7 cellular contexts compared by ENCODE assay signal in the genomic region with DNA sequence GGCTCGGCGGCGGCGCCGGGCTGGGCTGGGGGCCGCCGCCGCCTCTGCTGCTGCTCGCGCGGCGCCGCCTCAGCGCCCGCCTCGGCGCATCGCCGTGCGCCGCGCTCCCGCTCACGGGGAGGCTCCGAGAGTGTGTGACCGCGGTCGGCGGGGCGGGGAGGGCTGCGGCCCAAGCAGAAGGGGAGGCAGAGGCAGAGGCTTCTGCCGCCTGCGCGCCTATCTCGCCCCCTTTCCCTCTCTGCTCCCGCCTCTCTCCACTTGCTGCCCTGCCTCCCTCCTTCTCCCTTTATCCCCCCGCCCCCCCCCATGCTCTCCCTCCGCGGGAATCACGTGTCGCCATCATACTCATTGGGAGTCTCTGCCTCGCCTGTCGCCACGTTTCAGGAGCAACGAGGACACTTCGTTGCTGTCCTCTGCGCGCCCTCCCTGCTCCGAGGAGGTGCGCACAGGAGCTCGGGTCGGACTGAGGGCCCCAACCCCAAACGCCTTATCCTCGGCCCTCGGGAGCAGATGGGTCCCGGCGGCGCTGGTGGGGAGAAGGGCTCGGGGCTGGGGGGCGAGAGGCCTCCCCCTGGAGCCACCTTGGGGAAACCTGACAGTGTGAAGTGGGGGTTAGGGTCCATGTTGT. TPM values are rescaled to one million over a fixed set of nuclear protein-coding genes. Genes with fewer than 3 reads are reported as not detected.
DNase-seq lines count a peak whose midpoint lies in the region; ATAC-seq, FAIRE-seq and TF ChIP-seq lines count a peak whose summit lies in the region.

A gene with protein sequence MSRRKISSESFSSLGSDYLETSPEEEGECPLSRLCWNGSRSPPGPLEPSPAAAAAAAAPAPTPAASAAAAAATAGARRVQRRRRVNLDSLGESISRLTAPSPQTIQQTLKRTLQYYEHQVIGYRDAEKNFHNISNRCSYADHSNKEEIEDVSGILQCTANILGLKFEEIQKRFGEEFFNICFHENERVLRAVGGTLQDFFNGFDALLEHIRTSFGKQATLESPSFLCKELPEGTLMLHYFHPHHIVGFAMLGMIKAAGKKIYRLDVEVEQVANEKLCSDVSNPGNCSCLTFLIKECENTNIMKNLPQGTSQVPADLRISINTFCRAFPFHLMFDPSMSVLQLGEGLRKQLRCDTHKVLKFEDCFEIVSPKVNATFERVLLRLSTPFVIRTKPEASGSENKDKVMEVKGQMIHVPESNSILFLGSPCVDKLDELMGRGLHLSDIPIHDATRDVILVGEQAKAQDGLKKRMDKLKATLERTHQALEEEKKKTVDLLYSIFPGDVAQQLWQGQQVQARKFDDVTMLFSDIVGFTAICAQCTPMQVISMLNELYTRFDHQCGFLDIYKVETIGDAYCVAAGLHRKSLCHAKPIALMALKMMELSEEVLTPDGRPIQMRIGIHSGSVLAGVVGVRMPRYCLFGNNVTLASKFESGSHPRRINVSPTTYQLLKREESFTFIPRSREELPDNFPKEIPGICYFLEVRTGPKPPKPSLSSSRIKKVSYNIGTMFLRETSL (minus strand): TSS at position 203 of the 628 bp plus-strand sequence. CDS start 421 bp downstream, outside the sequence.

- no peaks in the 10 kb centered on the region for H3K9me3 ChIP-seq in HepG2 (ENCODE audit: low read length)
- H3K9me3 ChIP-seq in testis: no peaks in the 10 kb centered on the region

- no peak within 1 kb of the TSS for H3K27ac ChIP-seq in GM23338 (ENCODE audit: low read depth)
- H3K27ac ChIP-seq in caudate nucleus (ENCODE audit: low read depth, low read length): peak within 1 kb of the TSS; percentile 78
- no peak within 1 kb of the TSS for H3K27ac ChIP-seq in HepG2 (ENCODE audit: extremely low read length, insufficient read depth, low read length)
- peak within 1 kb of the TSS; percentile 70 to 85 for H3K27ac ChIP-seq in testis

- peaks cover 26% of the 10 kb centered on the region for H3K27me3 Mint-ChIP-seq in GM23338 (ENCODE audit: insufficient read depth, low read depth, poor library complexity)

- peak within 1 kb of the TSS; percentile 81 for H3K4me3 Mint-ChIP-seq in GM23338

- intact Hi-C loops in HepG2 (cut with micrococcal nuclease; ENCODE audit: unreplicated experiment): loop anchor here (5.0 kb wide), 1 partner anchor 711 kb away; no protein-coding TSS in a partner anchor
- intact Hi-C loops in testis (cut with DNase I; ENCODE audit: low total_unique reads): no loop called here

- H3K4me1 ChIP-seq in GM23338 (ENCODE audit: insufficient read depth): no peaks in the 10 kb centered on the region; the same call in 1 of the 2 replicates
- H3K4me1 ChIP-seq in HepG2 (ENCODE audit: insufficient read depth, low read length): peaks cover 13% of the 10 kb centered on the region
- H3K4me1 ChIP-seq in testis: no peaks in the 10 kb centered on the region

- peak within 1 kb of the TSS; percentile 90 for H3K4me2 ChIP-seq in GM23338
- peak within 1 kb of the TSS; percentile 80 for H3K4me2 ChIP-seq in HepG2 (ENCODE audit: low read depth, low read length)

- H3K9me2 ChIP-seq in GM23338 (ENCODE audit: insufficient read depth): no peaks in the 10 kb centered on the region

- H3K4me3 ChIP-seq in GM23338: peak within 1 kb of the TSS; percentile 70
- peak within 1 kb of the TSS; percentile 54 to 73 (median 60); a peak in 4 of 6 replicates for H3K4me3 ChIP-seq in HepG2 (replicated peaks in 1 of 3; ENCODE audit: insufficient read depth in 1 of 3, low read depth in 2 of 3, low read length in 3 of 3)
- H3K4me3 ChIP-seq in testis: peak within 1 kb of the TSS; percentile 65 to 75

- no peak for FAIRE-seq in HepG2 (lab: Jason Lieb, UNC)

- H2AFZ ChIP-seq in GM23338 (peak within 1 kb of the TSS; percentile 98), HepG2 (ENCODE audit: low read length) (no peak within 1 kb of the TSS)

- peak; percentile 53 for DNase-seq in GM13976 (ENCODE audit: low spot score)
- DNase-seq in GM23338 (ENCODE audit: low spot score): peak; percentile 53
- DNase-seq in NCI-H1105 treated with DMSO at 0.1 percent for 48 hours (lab: John Stamatoyannopoulos, UW): peak; percentile 56
- DNase-seq in caudate nucleus (lab: John Stamatoyannopoulos, UW): peak in 51 of 61 donors; percentile 16 to 83 (median 62)
- no peak for DNase-seq in HepG2 (ENCODE audit: low spot score)
- DNase-seq in testis: peak; percentile 44
- DNase-seq in NCI-H1436 treated with DMSO at 0.1 percent for 48 hours (lab: John Stamatoyannopoulos, UW): no peak

- TF ChIP-seq EP300 in HepG2 (IDR thresholded peaks at IDR 0.05; ENCODE audit: low read depth in 2 of 2, low read length in 2 of 2): no peak
- no peak for TF ChIP-seq EP300 in HepG2 (CRISPR knock-in tag; IDR thresholded peaks at IDR 0.05; ENCODE audit: borderline replicate concordance)

- CTCF ChIA-PET in HepG2 (lab: Yijun Ruan, JAX; ENCODE audit: low intra/inter-chr PET ratio, low total read pairs): no interaction called here

- peaks cover 20% of the 10 kb centered on the region for H3K4me1 Mint-ChIP-seq in GM23338

- H3K27me3 ChIP-seq in GM23338 (ENCODE audit: insufficient read depth): peaks cover 44% of the 10 kb centered on the region
- peaks cover 4 to 22% of the 10 kb centered on the region in 2 experiments; a peak in 4 of 5 replicates for H3K27me3 ChIP-seq in HepG2 (ENCODE audit: control insufficient read depth in 1 of 2, insufficient read depth in 2 of 2, low read length in 2 of 2)
- no peaks in the 10 kb centered on the region for H3K27me3 ChIP-seq in testis

- no peak within 1 kb of the TSS for H3K9ac ChIP-seq in HepG2 (ENCODE audit: insufficient read depth, low read depth, low read length)

- H4K20me1 ChIP-seq in GM23338 (replicated peaks; ENCODE audit: insufficient read depth): peaks cover 5% of the 10 kb centered on the region
- H4K20me1 ChIP-seq in HepG2 (ENCODE audit: insufficient read depth, low read length): no peaks in the 10 kb centered on the region; the same call in 1 of the 2 replicates

- POLR2A ChIA-PET in HepG2 (lab: Yijun Ruan, JAX): no interaction called here

- H3K79me2 ChIP-seq in GM23338 (replicated peaks; ENCODE audit: insufficient read depth): no peaks in the 10 kb centered on the region
- H3K79me2 ChIP-seq in HepG2 (ENCODE audit: insufficient read depth, low read length): no peaks in the 10 kb centered on the region

- TF ChIP-seq CTCF in GM13976 (IDR thresholded peaks at IDR 0.05; ENCODE audit: borderline replicate concordance, control extremely low read depth, extremely low read depth, insufficient read depth, missing control alignments) (no peak), GM23338 (conservative IDR thresholded peaks at IDR 0.05; ENCODE audit: low read depth in 2 of 2) (no peak), HepG2 (CRISPR knock-in tag; IDR thresholded peaks at IDR 0.05) (no peak), testis (IDR thresholded peaks at IDR 0.05) (no peak)

- in situ Hi-C loops in GM13976 (cut with MboI; ENCODE audit: low sequenced_read_pairs, unreplicated experiment): loop anchor here (25.0 kb wide), 1 partner anchor 281 kb away; no protein-coding TSS in a partner anchor
- in situ Hi-C loops in HepG2 (cut with HindIII; ENCODE audit: extremely low pct_ligation_motif_present, low pct_unique_long_range_greater_than_20kb): no loop called here

- BruUV-seq in HepG2 (replicated peaks; lab: Mats Ljungman, UMichigan): no TSS peak

- H3K36me3 Mint-ChIP-seq in GM23338 (ENCODE audit: low read depth): no peaks in the 10 kb centered on the region; the same call in 2 of the 3 replicates

- H3K9me3 Mint-ChIP-seq in GM23338: no peaks in the 10 kb centered on the region

- ATAC-seq in GM23338 (peak; percentile 38), HepG2 (peak; percentile 45)

- no peaks in the 10 kb centered on the region for H3F3A ChIP-seq in GM23338 (replicated peaks; ENCODE audit: low read depth)

- WGBS in HepG2 (ENCODE audit: low lambda C conversion rate): 2% methylated on average over 18 of the region's 60 CpGs
- 0 to 1% methylated on average over 21 to 50 of the region's 60 CpGs for WGBS in testis, 2 donors

- H3K27ac Mint-ChIP-seq in GM23338: no peak within 1 kb of the TSS

- no peak for TF ChIP-seq RAD21 in HepG2 (CRISPR knock-in tag; IDR thresholded peaks at IDR 0.05)

- H3K36me3 ChIP-seq in GM23338 (ENCODE audit: insufficient read depth) (no peaks in the 10 kb centered on the region), HepG2 (replicated peaks in 1 of 2; ENCODE audit: control insufficient read depth in 1 of 2, insufficient read depth in 2 of 2, low read length in 2 of 2) (no peaks in the 10 kb centered on the region), testis (ENCODE audit: low read depth, missing control alignments) (no peaks in the 10 kb centered on the region)

- TF ChIP-seq POLR2A in HepG2 (IDR thresholded peaks at IDR 0.05; ENCODE audit: insufficient read depth in 1 of 2, low read depth in 2 of 2, low read length in 2 of 2) (no peak), testis (IDR thresholded peaks at IDR 0.05) (no peak)

RNA-seq across cellular contexts. Expression of the gene that starts here (rescaled TPM):
- 0.93 and 1.4 TPM in 2 replicates for total RNA-seq in GM23338 (2014; rRNA removed; shearing (Covaris generic))
- polyA plus RNA-seq in GM23338 (2016; fragmentation: Nextera tagmentation; extraction: Ambion mirVana): 0.17 and 0.36 TPM in 2 replicates
- 0.07 TPM in 1 of 2 replicates, not detected in the other for total RNA-seq in HepG2 (2016; rRNA removed; fragmentation: Illumina TruSeq; extraction: Trizol)
- total RNA-seq in HepG2 (2016; cell fraction: cytosol; rRNA removed; fragmentation: Illumina TruSeq; extraction: Trizol; ENCODE audit: low read depth): 0.09 TPM in 1 of 2 replicates, not detected in the other
- total RNA-seq in HepG2 (2016; cell fraction: insoluble cytoplasmic fraction; rRNA removed; fragmentation: Illumina TruSeq; extraction: Trizol): 0.04 TPM in 1 of 2 replicates, not detected in the other
- total RNA-seq in HepG2 (2016; cell fraction: membrane; rRNA removed; fragmentation: Illumina TruSeq; extraction: Trizol): 0.03 and 0.06 TPM in 2 replicates
- total RNA-seq in HepG2 (2016; cell fraction: nucleus; rRNA removed; fragmentation: Illumina TruSeq; extraction: Trizol): 0.03 and 0.09 TPM in 2 replicates
- polyA plus RNA-seq in HepG2 (2011; rRNA removed): 0.01 TPM in 2 replicates
- polyA plus RNA-seq in HepG2 (2011; cell fraction: cytosol; rRNA removed): under 0.01 TPM in 1 of 2 replicates, not detected in the other
- 0.03 TPM in 1 of 2 replicates, not detected in the other for polyA plus RNA-seq in HepG2 (2011; cell fraction: nucleus; rRNA removed)
- polyA plus RNA-seq in HepG2 (2012): 0.01 TPM in 1 of 2 replicates, not detected in the other
- not detected in 2 replicates for polyA plus RNA-seq in HepG2 (2016; cell fraction: cytosol; fragmentation: Illumina TruSeq; extraction: Trizol; ENCODE audit: low read depth)
- 0.01 and 0.05 TPM in 2 replicates for polyA plus RNA-seq in HepG2 (2016; cell fraction: insoluble cytoplasmic fraction; fragmentation: Illumina TruSeq; extraction: Trizol; ENCODE audit: low read depth)
- polyA plus RNA-seq in HepG2 (2016; cell fraction: membrane; fragmentation: Illumina TruSeq; extraction: Trizol; ENCODE audit: low read depth): not detected in 2 replicates
- 0.03 and 0.07 TPM in 2 replicates for polyA plus RNA-seq in HepG2 (2016; cell fraction: nucleus; fragmentation: Illumina TruSeq; extraction: Trizol; ENCODE audit: insufficient read depth, low read depth)
- not detected in 2 replicates for polyA minus RNA-seq in HepG2 (2011; rRNA and poly(A)+ RNA removed; ENCODE audit: low replicate concordance)
- polyA minus RNA-seq in HepG2 (2011; cell fraction: cytosol; rRNA and poly(A)+ RNA removed): not detected in 2 replicates
- polyA minus RNA-seq in HepG2 (2011; cell fraction: nucleus; rRNA and poly(A)+ RNA removed): 0.25 and 0.26 TPM in 2 replicates
- total RNA-seq in testis: 1 to 10 TPM; 4.3 to 7.4 TPM
- polyA plus RNA-seq in testis (ENCODE audit: insufficient read depth, low read depth, low replicate concordance): 3.4 TPM

Comparison
In these comparisons a context has a peak if more than half of its experiments do, and no peak if none do; other contexts are left out.
1. Peak in ATAC-seq, H3K4me3 ChIP-seq and H3K4me2 ChIP-seq in HepG2; RNA of the gene not detected or under 1 TPM.
2. DNase-seq: peak in GM13976 (single experiment), GM23338 (single experiment), NCI-H1105 treated with DMSO at 0.1 percent for 48 hours (single experiment), caudate nucleus (51 of 61) and testis (single experiment); none in HepG2 (single experiment) and NCI-H1436 treated with DMSO at 0.1 percent for 48 hours (single experiment).
3. H3K27ac ChIP-seq: peak in caudate nucleus (single experiment) and testis (2 of 2); none in GM23338 (single experiment) and HepG2 (single experiment).
4. Peak in every context shown above with its lines, with median percentiles within 50 percentile points of each other: H3K4me3 ChIP-seq.